In genomic region chr13:114077121-114077937, GRCh38 we compare ENCODE assay signal across 15 cellular contexts. TPM values are rescaled to one million over a fixed set of nuclear protein-coding genes. Genes with fewer than 3 reads are reported as not detected.
DNase-seq lines count a peak whose midpoint lies in the region; ATAC-seq and TF ChIP-seq lines count a peak whose summit lies in the region.
"Had no signal": no experiment of that assay in that cellular context is flagged by ENCODE, and none has a peak within 500 bp of the region (broad histone marks: within the 10 kb centered on the region; RNA-seq: fewer than 3 reads in every experiment).

No MANE protein-coding gene starts in this region.

- H3K4me3 Mint-ChIP-seq in MCF 10A (ENCODE audit: unreplicated experiment) (no peak overlapping the region), brain (peak overlapping the region; percentile 63 to 81 (median 80))

- H2AFZ ChIP-seq in mammary epithelial cell (ENCODE audit: low read depth, low read length), result no peak overlapping the region

- no peaks in the 10 kb centered on the region for H3K27me3 Mint-ChIP-seq in MCF 10A (ENCODE audit: insufficient read depth, unreplicated experiment)
- H3K27me3 Mint-ChIP-seq in brain, result no peaks in the 10 kb centered on the region
- H3K27me3 Mint-ChIP-seq: progenitor cell of endocrine pancreas had no signal

- H3K79me2 ChIP-seq in mammary epithelial cell (ENCODE audit: insufficient read depth, low read length), result no peaks in the 10 kb centered on the region

- H3K4me1 ChIP-seq in mammary epithelial cell (ENCODE audit: insufficient read depth, low read length) (peaks cover 6% of the 10 kb centered on the region), mesodermal cell (ENCODE audit: control insufficient read depth, insufficient read depth, low read length, poor library complexity, severe bottlenecking) (peaks cover 11% of the 10 kb centered on the region), suprapubic skin (peaks cover 29% of the 10 kb centered on the region)

- H3K9me3 Mint-ChIP-seq in MCF 10A (ENCODE audit: unreplicated experiment), result no peaks in the 10 kb centered on the region
- peaks cover 0 to 15% (median 10%) of the 10 kb centered on the region in 5 experiments for H3K9me3 Mint-ChIP-seq in brain

- H3K4me3 ChIP-seq in mammary epithelial cell (replicated peaks in 1 of 3; ENCODE audit: insufficient read depth in 1 of 3, low read depth in 2 of 3, low read length in 3 of 3) (no peak overlapping the region), mesodermal cell (ENCODE audit: extremely low read depth, insufficient read depth, low read length, poor library complexity, severe bottlenecking) (no peak overlapping the region), suprapubic skin (no peak overlapping the region)
- H3K4me3 ChIP-seq: lung had no signal

- no peak for ATAC-seq in GM18858 (IDR thresholded peaks at IDR 0.05; ENCODE audit: unreplicated experiment)

- CTCF ChIA-PET in MCF 10A (lab: Yijun Ruan, JAX), result interaction anchor here (0.5 kb wide), 1 partner anchor 132 kb away, joined by 3 read pairs; no protein-coding TSS in a partner anchor
- CTCF ChIA-PET in mammary epithelial cell (lab: Charles Lee; ENCODE audit: low non-redundant PET), result no interaction called here

- H3K4me1 Mint-ChIP-seq in MCF 10A (ENCODE audit: insufficient read depth, unreplicated experiment), result peaks cover 18% of the 10 kb centered on the region
- H3K4me1 Mint-ChIP-seq in brain, result peaks cover 68% of the 10 kb centered on the region

- dilution Hi-C loops in mammary epithelial cell (cut with HindIII; ENCODE audit: low sequenced_read_pairs), result no loop called here

- no peak for TF ChIP-seq POLR2A in suprapubic skin (IDR thresholded peaks at IDR 0.05)

- POLR2A ChIA-PET in MCF 10A (lab: Yijun Ruan, JAX), result interaction anchor here (0.7 to 1.7 kb wide), 2 partner anchors 12 to 13 kb away, joined by 3 to 6 read pairs; no protein-coding TSS in a partner anchor

- peaks cover 8% of the 10 kb centered on the region for H3K36me3 Mint-ChIP-seq in MCF 10A (ENCODE audit: insufficient read depth, unreplicated experiment)
- H3K36me3 Mint-ChIP-seq in brain, result peaks cover 39% of the 10 kb centered on the region

- H3K36me3 ChIP-seq in mammary epithelial cell (ENCODE audit: insufficient read depth, low read length) (no peaks in the 10 kb centered on the region), mesodermal cell (ENCODE audit: control insufficient read depth, insufficient read depth, low read length) (peaks cover 59% of the 10 kb centered on the region), suprapubic skin (no peaks in the 10 kb centered on the region)

- H3K27ac ChIP-seq in mammary epithelial cell (ENCODE audit: insufficient read depth, low read depth, low read length), result no peak overlapping the region
- H3K27ac ChIP-seq in mesodermal cell (ENCODE audit: low read depth, low read length, severe bottlenecking), result peak overlapping the region; percentile 23
- peak overlapping the region; percentile 61 for H3K27ac ChIP-seq in suprapubic skin

- intact Hi-C loops in MCF 10A (cut with micrococcal nuclease) (no loop called here), mammary epithelial cell (cut with micrococcal nuclease) (no loop called here)

- BruUV-seq in MCF 10A (replicated peaks; lab: Mats Ljungman, UMichigan) (no TSS peak), mammary epithelial cell (replicated peaks; lab: Mats Ljungman, UMichigan) (no TSS peak)

- peaks cover 2% of the 10 kb centered on the region for H3K27me3 ChIP-seq in mammary epithelial cell (ENCODE audit: insufficient read depth, low read length)
- no peaks in the 10 kb centered on the region for H3K27me3 ChIP-seq in suprapubic skin
- H3K27me3 ChIP-seq: brain microvascular endothelial cell had no signal

- DNase-seq in MCF 10A (ENCODE audit: unreplicated experiment) (no peak), mammary epithelial cell (no peak), suprapubic skin (ENCODE audit: low spot score in 2 of 2) (peak; percentile 60 to 73), T1000 (lab: John Stamatoyannopoulos, UW) (no peak), DMS114 treated with DMSO at 0.1 percent for 48 hours (lab: John Stamatoyannopoulos, UW; ENCODE audit: unreplicated experiment) (no peak)
- DNase-seq: activated CD8-positive, alpha-beta memory T cell treated with anti-CD3 and anti-CD28 coated beads, Interleukin-2, amount 50 U/mL, for 48 hours; DMS79 treated with DMSO at 0.1 percent for 48 hours; NCI-H1694 treated with DMSO at 0.1 percent for 48 hours; NCI-H526 treated with DMSO at 0.1 percent for 48 hours had no signal

- no peaks in the 10 kb centered on the region for H3K9me3 ChIP-seq in mammary epithelial cell (replicated peaks; ENCODE audit: insufficient read depth, low read length)
- no peaks in the 10 kb centered on the region for H3K9me3 ChIP-seq in mesodermal cell (ENCODE audit: control insufficient read depth, low read length)
- no peaks in the 10 kb centered on the region for H3K9me3 ChIP-seq in suprapubic skin

- WGBS in mammary epithelial cell (ENCODE audit: low coverage, missing lambda C conversion rate), result 90% methylated on average over 15 of the region's 33 CpGs
- 90 to 94% methylated on average over 21 to 25 of the region's 33 CpGs for WGBS in mesodermal cell (ENCODE audit: insufficient coverage in 2 of 2), 2 experiments
- 85% methylated on average over 33 of the region's 33 CpGs for WGBS in suprapubic skin

- no peaks in the 10 kb centered on the region for H4K20me1 ChIP-seq in mammary epithelial cell (ENCODE audit: insufficient read depth, low read length)

- TF ChIP-seq CTCF in MCF 10A (IDR thresholded peaks at IDR 0.05; ENCODE audit: unreplicated experiment) (no peak), mammary epithelial cell (conservative IDR thresholded peaks at IDR 0.05 in 1 of 2, IDR thresholded peaks at IDR 0.05 in 1 of 2; ENCODE audit: extremely low read depth in 1 of 2, insufficient read depth in 1 of 2, low read depth in 1 of 2, low read length in 2 of 2) (no peak), brain (conservative IDR thresholded peaks at IDR 0.05) (no peak), suprapubic skin (IDR thresholded peaks at IDR 0.05) (no peak)

- H3K4me2 ChIP-seq in mammary epithelial cell (ENCODE audit: insufficient read depth, low read depth, low read length), result no peak overlapping the region

- peak overlapping the region; percentile 19 for H3K27ac Mint-ChIP-seq in MCF 10A (ENCODE audit: low read depth, unreplicated experiment)
- peak overlapping the region; percentile 88 to 99 (median 97) for H3K27ac Mint-ChIP-seq in brain

- no peak overlapping the region for H3K9ac ChIP-seq in mammary epithelial cell (ENCODE audit: insufficient read depth, low read length)

- no peak for TF ChIP-seq EP300 in suprapubic skin (IDR thresholded peaks at IDR 0.05)

- in situ Hi-C loops in mammary epithelial cell (cut with MboI; ENCODE audit: low sequenced_read_pairs in 2 of 2), result no loop called here

RNA-seq across cellular contexts. Expression of gene RASA3, which starts 55.1 kb away (rescaled TPM):
- total RNA-seq in MCF 10A (2022) (9.1 and 12.1 TPM in 2 replicates), mammary epithelial cell (1 to 10 TPM; 5.2 to 8.4 TPM), suprapubic skin (10 to 100 TPM; 15.3 to 37.1 (median 16.4) TPM)
- polyA plus RNA-seq in mammary epithelial cell (4.0 TPM), brain (ENCODE audit: insufficient read depth, low read depth, low replicate concordance) (12.4 TPM)
- 2.5 TPM for polyA minus RNA-seq in mammary epithelial cell
- 52.2 TPM for polyA plus RNA-seq in mesodermal cell (2013, experiment 1 of 2)
- polyA plus RNA-seq in mesodermal cell (2013, experiment 2 of 2), result 45.1 TPM

Comparison
In these comparisons a context has a peak if more than half of its experiments do, and no peak if none do; other contexts are left out.
1. DNase-seq: peak in suprapubic skin (2 of 2); none in MCF 10A (single experiment), mammary epithelial cell (single experiment), T1000 (single experiment) and DMS114 treated with DMSO at 0.1 percent for 48 hours (single experiment).